9 cellular contexts compared by ENCODE assay signal in genomic region chr9:100428871-100429654, GRCh38. TPM values are rescaled to one million over a fixed set of nuclear protein-coding genes. Genes with fewer than 3 reads are reported as not detected.
A peak's percentile ranks its signal among the peaks of the same experiment; 100 is the strongest.
DNase-seq lines count a peak whose midpoint lies in the region; ATAC-seq and TF ChIP-seq lines count a peak whose summit lies in the region.
"Had no signal": no experiment of that assay in that cellular context is flagged by ENCODE, and none has a peak within 500 bp of the region (broad histone marks: within the 10 kb centered on the region; RNA-seq: fewer than 3 reads in every experiment).

No MANE protein-coding gene starts in this region.

- H3K4me2 ChIP-seq in MM.1S (ENCODE audit: low read depth, low read length): peak overlapping the region; percentile 69; the same call in 1 of the 2 replicates

- no peak overlapping the region for H3K4me3 ChIP-seq in MM.1S (ENCODE audit: low read length)
- H3K4me3 ChIP-seq: cardiac muscle cell had no signal

- TF ChIP-seq CTCF in AG09319 (IDR thresholded peaks at IDR 0.05; ENCODE audit: low read depth, low read length) (no peak), MM.1S (IDR thresholded peaks at IDR 0.05; ENCODE audit: low read length) (no peak)

- no peaks in the 10 kb centered on the region for H3K36me3 ChIP-seq in MM.1S (replicated peaks; ENCODE audit: insufficient read depth, low read length)
- H3K36me3 ChIP-seq: cardiac muscle cell had no signal

- H3K79me2 ChIP-seq in MM.1S (ENCODE audit: low read length): peaks cover 39% of the 10 kb centered on the region

- ATAC-seq in GM18868 (IDR thresholded peaks at IDR 0.05; ENCODE audit: unreplicated experiment): no peak
- ATAC-seq in GM19328 (IDR thresholded peaks at IDR 0.05; ENCODE audit: unreplicated experiment): no peak

- H4K20me1 ChIP-seq in MM.1S (ENCODE audit: insufficient read depth, low read length): no peaks in the 10 kb centered on the region

- H3K4me1 ChIP-seq in MM.1S (ENCODE audit: low read length): peaks cover 6% of the 10 kb centered on the region

- H3K9me3 ChIP-seq in MM.1S (replicated peaks; ENCODE audit: insufficient read depth, low read length): no peaks in the 10 kb centered on the region

- peaks cover 6% of the 10 kb centered on the region; the same call in 1 of the 2 replicates for H3F3A ChIP-seq in MM.1S (ENCODE audit: insufficient read depth, low read length)

- no peak overlapping the region for H2AFZ ChIP-seq in MM.1S (ENCODE audit: low read length)

- no peaks in the 10 kb centered on the region for H3K27me3 ChIP-seq in MM.1S (replicated peaks; ENCODE audit: insufficient read depth, low read length)
- H3K27me3 ChIP-seq: cardiac muscle cell had no signal

- H3K9me2 ChIP-seq in MM.1S (replicated peaks; ENCODE audit: insufficient read depth, low read length): no peaks in the 10 kb centered on the region

- no peak overlapping the region for H3K27ac ChIP-seq in MM.1S (ENCODE audit: low read length)
- H3K27ac ChIP-seq: cardiac muscle cell had no signal

- peak; percentile 95 for DNase-seq in AG09319 (ENCODE audit: extremely low read depth, low read depth)
- DNase-seq in MM.1S: no peak
- peak; percentile 97 to 99 for DNase-seq in dermis microvascular lymphatic vessel endothelial cell (ENCODE audit: low read depth in 2 of 2)
- peak; percentile 21 for DNase-seq in mucosa of gallbladder (ENCODE audit: low spot score)
- DNase-seq in cerebellar nuclear complex (lab: John Stamatoyannopoulos, UW): no peak
- DNase-seq in SHP77 (lab: John Stamatoyannopoulos, UW): no peak

- H3K9ac ChIP-seq in MM.1S (ENCODE audit: low read length): no peak overlapping the region

RNA-seq across cellular contexts. Expression of gene MSANTD3, which starts 2.1 kb away (rescaled TPM):
- total RNA-seq in dermis microvascular lymphatic vessel endothelial cell: 43.9 and 51.5 TPM in 2 replicates
- 14.9 TPM for total RNA-seq in mucosa of gallbladder

RNA-seq across cellular contexts. Expression of gene TMEFF1, which starts 43.9 kb away (rescaled TPM):
- total RNA-seq in dermis microvascular lymphatic vessel endothelial cell (7.1 and 12.9 TPM in 2 replicates), mucosa of gallbladder (0.63 TPM)

Comparison
In these comparisons a context has a peak if more than half of its experiments do, and no peak if none do; other contexts are left out.
1. DNase-seq: peak in AG09319 (single experiment), dermis microvascular lymphatic vessel endothelial cell (2 of 2) and mucosa of gallbladder (single experiment); none in MM.1S (single experiment), cerebellar nuclear complex (0 of 2) and SHP77 (0 of 2).